In the genomic region with DNA sequence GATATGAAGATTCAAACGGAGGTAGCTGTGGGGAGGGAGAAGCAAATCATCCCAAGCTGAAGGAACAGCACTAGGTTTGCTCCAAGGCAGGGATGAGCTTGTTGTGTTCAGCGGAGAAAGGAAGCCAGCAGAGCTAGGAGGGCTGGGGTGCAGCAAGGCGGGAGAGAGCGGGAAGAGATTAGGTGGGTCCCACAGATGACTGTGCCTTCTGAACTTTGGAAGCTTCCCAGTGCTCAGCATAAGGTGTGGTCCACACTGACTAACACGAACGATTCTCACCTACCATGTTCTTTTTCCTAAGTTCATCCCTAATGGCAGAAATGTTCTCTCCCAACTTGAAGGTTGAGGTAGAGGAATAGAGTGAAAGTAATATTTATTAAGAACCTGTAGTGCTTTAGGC, we compare ENCODE assay signal across 13 cellular contexts. TPM values are rescaled to one million over a fixed set of nuclear protein-coding genes. Genes with fewer than 3 reads are reported as not detected.
DNase-seq lines count a peak whose midpoint lies in the region; ATAC-seq, FAIRE-seq and TF ChIP-seq lines count a peak whose summit lies in the region.
"Had no signal": no experiment of that assay in that cellular context is flagged by ENCODE, and none has a peak within 500 bp of the region (broad histone marks: within the 10 kb centered on the region; RNA-seq: fewer than 3 reads in every experiment).

No MANE protein-coding gene starts in this region.

- H3K79me2 ChIP-seq in ACC112 (ENCODE audit: control insufficient read depth, insufficient read depth, low read length, unreplicated experiment) (peaks cover 29% of the 10 kb centered on the region), astrocyte (ENCODE audit: insufficient read depth, low read length) (peaks cover 52% of the 10 kb centered on the region)

- H4K20me1 ChIP-seq in astrocyte (ENCODE audit: insufficient read depth, low read length): peaks cover 31% of the 10 kb centered on the region

- H3K27me3 ChIP-seq in ACC112 (ENCODE audit: insufficient read depth, low read length) (no peaks in the 10 kb centered on the region), astrocyte (ENCODE audit: insufficient read depth, low read length) (no peaks in the 10 kb centered on the region)
- H3K27me3 ChIP-seq: transverse colon had no signal

- peaks cover 31% of the 10 kb centered on the region for H3K36me3 ChIP-seq in ACC112 (ENCODE audit: insufficient read depth, low read length)
- peaks cover 25% of the 10 kb centered on the region for H3K36me3 ChIP-seq in astrocyte (ENCODE audit: insufficient read depth, low read length)

- H3K4me1 ChIP-seq in ACC112 (ENCODE audit: control insufficient read depth, insufficient read depth, low read length, unreplicated experiment) (peaks cover 14% of the 10 kb centered on the region), astrocyte (ENCODE audit: insufficient read depth, low read length) (peaks cover 8% of the 10 kb centered on the region)

- H3K27ac ChIP-seq in ACC112 (ENCODE audit: low read depth, low read length): no peak overlapping the region
- no peak overlapping the region for H3K27ac ChIP-seq in astrocyte (ENCODE audit: low read depth, low read length)

- H3K27me3 Mint-ChIP-seq in astrocyte (ENCODE audit: low read depth, unreplicated experiment): no peaks in the 10 kb centered on the region
- H3K27me3 Mint-ChIP-seq in memory B cell: peaks cover 6% of the 10 kb centered on the region

- H2AFZ ChIP-seq in ACC112 (ENCODE audit: low read length, unreplicated experiment) (no peak overlapping the region), astrocyte (ENCODE audit: low read depth, low read length) (no peak overlapping the region)

- ATAC-seq in memory B cell (ENCODE audit: low read depth): no peak

- FAIRE-seq in astrocyte (lab: Jason Lieb, UNC) (no peak), HTR-8/SVneo (lab: Jason Lieb, UNC) (no peak)

- no peaks in the 10 kb centered on the region for H3K36me3 Mint-ChIP-seq in astrocyte (ENCODE audit: low read depth, unreplicated experiment)
- H3K36me3 Mint-ChIP-seq in memory B cell: peaks cover 12% of the 10 kb centered on the region

- H3K4me3 ChIP-seq in ACC112 (ENCODE audit: low read depth, low read length): peak overlapping the region; percentile 92
- H3K4me3 ChIP-seq in HFF-Myc (replicated peaks; ENCODE audit: low read depth, low read length): peak overlapping the region; percentile 73
- H3K4me3 ChIP-seq in astrocyte (ENCODE audit: insufficient read depth, low read depth, low read length): peak overlapping the region; percentile 89

- TF ChIP-seq CTCF in HFF-Myc (IDR thresholded peaks at IDR 0.05; ENCODE audit: low read depth, low read length, missing control alignments) (no peak), astrocyte (IDR thresholded peaks at IDR 0.05; ENCODE audit: insufficient read depth, low read depth, low read length) (no peak)

- peak overlapping the region; percentile 22 for H3K27ac Mint-ChIP-seq in astrocyte (ENCODE audit: unreplicated experiment)
- H3K27ac Mint-ChIP-seq in memory B cell: no peak overlapping the region

- H3K9me3 ChIP-seq in astrocyte (ENCODE audit: insufficient read depth, low read depth, low read length): no peaks in the 10 kb centered on the region
- H3K9me3 ChIP-seq: transverse colon had no signal

- H3K4me3 Mint-ChIP-seq in astrocyte (ENCODE audit: unreplicated experiment) (peak overlapping the region; percentile 92), memory B cell (peak overlapping the region; percentile 89)

- H3K4me1 Mint-ChIP-seq in astrocyte (ENCODE audit: low read depth, unreplicated experiment) (peaks cover 10% of the 10 kb centered on the region), memory B cell (peaks cover 12% of the 10 kb centered on the region)

- no peaks in the 10 kb centered on the region for H3K9me3 Mint-ChIP-seq in astrocyte (ENCODE audit: unreplicated experiment)
- H3K9me3 Mint-ChIP-seq in memory B cell: no peaks in the 10 kb centered on the region

- no peak for DNase-seq in HFF-Myc (ENCODE audit: extremely low read depth, low read depth)
- DNase-seq in astrocyte (ENCODE audit: low read depth): no peak
- no peak for DNase-seq in memory B cell (ENCODE audit: low spot score in 2 of 2)
- DNase-seq in HTR-8/SVneo (ENCODE audit: insufficient read length, low spot score): no peak
- no peak for DNase-seq in NCI-H2081 treated with DMSO at 0.1 percent for 48 hours (lab: John Stamatoyannopoulos, UW)
- DNase-seq in GF-D8 (lab: John Stamatoyannopoulos, UW): no peak
- DNase-seq in hippocampal formation (lab: John Stamatoyannopoulos, UW): no peak
- DNase-seq: transverse colon had no signal

- H3K9ac ChIP-seq in astrocyte (ENCODE audit: low read length): peak overlapping the region; percentile 98

- peak overlapping the region; percentile 88 for H3K4me2 ChIP-seq in astrocyte (ENCODE audit: low read length)

RNA-seq across cellular contexts. Expression of a gene that starts 1.2 kb away (rescaled TPM):
- total RNA-seq in astrocyte: 29.2 and 31.1 TPM in 2 replicates

RNA-seq across cellular contexts. Expression of a gene that starts 22.7 kb away (rescaled TPM):
- not detected in 2 replicates for total RNA-seq in astrocyte
- total RNA-seq: Daoy, dermis microvascular lymphatic vessel endothelial cell, LHCN-M2, renal cortical epithelial cell, transverse colon had no signal

RNA-seq across cellular contexts. Expression of a gene that starts 38.9 kb away (rescaled TPM):
- total RNA-seq in astrocyte: 33.8 and 43.5 TPM in 2 replicates
